ENCODE assay signal across 34 cellular contexts in the genomic region with DNA sequence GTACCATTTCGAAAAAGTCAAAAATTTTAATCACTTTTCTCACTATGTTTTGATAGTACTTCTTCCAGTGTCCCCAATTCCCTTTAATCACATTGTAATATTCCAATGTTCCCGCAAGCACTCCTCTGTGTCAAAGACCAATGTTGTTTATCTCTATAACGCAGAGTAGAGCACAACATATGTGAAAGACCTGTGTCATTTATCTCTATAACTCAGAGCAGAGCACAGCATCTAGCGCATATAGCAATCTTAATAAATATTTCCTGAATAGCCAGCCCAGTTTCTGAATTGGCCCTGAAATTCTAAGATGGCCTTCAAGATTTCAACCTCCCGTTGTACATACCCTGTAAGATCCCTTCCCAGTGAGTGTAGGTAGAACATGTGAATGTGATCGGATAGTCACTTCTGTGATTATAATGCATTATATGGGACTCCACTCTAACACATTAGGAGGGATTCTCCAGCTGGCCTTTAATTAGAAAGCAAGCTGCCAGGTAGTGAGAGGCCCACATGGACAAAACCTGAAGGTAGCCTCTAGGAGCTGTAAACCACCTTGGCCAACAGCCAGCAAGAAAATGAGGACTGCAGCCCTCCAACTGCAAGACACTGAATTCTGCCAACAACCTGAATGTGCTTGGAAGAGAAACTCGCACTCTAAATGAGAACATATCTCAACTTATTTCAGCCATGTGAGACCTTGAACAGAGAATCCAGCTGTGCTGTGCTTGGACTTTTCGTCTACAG.
"Had no signal": no experiment of that assay in that cellular context is flagged by ENCODE, and none has a peak within 500 bp of the region (broad histone marks: within the 10 kb centered on the region; RNA-seq: fewer than 3 reads in every experiment).

No MANE protein-coding gene starts in this region.

- H3K4me3 ChIP-seq: adrenal gland, body of pancreas, breast epithelium had no signal

- H3K4me3 Mint-ChIP-seq: activated B cell treated with CpG ODN at 0.5 μM for 24 hours; activated CD4-positive, alpha-beta memory T cell treated with anti-CD3 and anti-CD28 coated beads for 36 hours; activated CD4-positive, alpha-beta T cell treated with anti-CD3 and anti-CD28 coated beads, Interleukin-2, amount 10 ng/mL, durations not matched to agents 24 days and 14 days; activated CD8-positive, alpha-beta memory T cell treated with anti-CD3 and anti-CD28 coated beads, Interleukin-2, amount 10 ng/mL, durations not matched to agents 7 days and 5 days; activated CD8-positive, alpha-beta T cell treated with anti-CD3 and anti-CD28 coated beads for 36 hours; activated naive CD4-positive, alpha-beta T cell treated with anti-CD3 and anti-CD28 coated beads, Interleukin-2, amount 10 ng/mL, durations not matched to agents 7 days and 5 days; activated naive CD4-positive, alpha-beta T cell treated with anti-CD3 and anti-CD28 coated beads, Interleukin-2, amount 50 U/mL, for 24 hours; activated naive CD8-positive, alpha-beta T cell; activated T-cell treated with anti-CD3 and anti-CD28 coated beads, Interleukin-2, amount 50 U/mL, for 24 hours; T-helper 1 cell treated with Interleukin-12 subunit alpha and Interleukin-12 subunit beta and Interleukin-4 antibody, amounts not matched to agents 30 μg/mL and 1 μg/mL, for 36 hours; T-helper 2 cell treated with Interferon-gamma antibody and Interleukin-4, amounts not matched to agents 5 μg/mL and 100 μg/mL, for 36 hours had no signal

- H3K27ac Mint-ChIP-seq: activated B cell treated with CpG ODN at 0.5 μM for 24 hours; activated CD4-positive, alpha-beta memory T cell treated with anti-CD3 and anti-CD28 coated beads for 36 hours; activated CD4-positive, alpha-beta T cell treated with anti-CD3 and anti-CD28 coated beads, Interleukin-2, amount 10 ng/mL, durations not matched to agents 24 days and 14 days; activated CD8-positive, alpha-beta memory T cell treated with anti-CD3 and anti-CD28 coated beads, Interleukin-2, amount 10 ng/mL, durations not matched to agents 7 days and 5 days; activated CD8-positive, alpha-beta T cell treated with anti-CD3 and anti-CD28 coated beads for 36 hours; activated naive CD4-positive, alpha-beta T cell treated with anti-CD3 and anti-CD28 coated beads, Interleukin-2, amount 10 ng/mL, durations not matched to agents 7 days and 5 days; activated naive CD4-positive, alpha-beta T cell treated with anti-CD3 and anti-CD28 coated beads, Interleukin-2, amount 50 U/mL, for 24 hours; activated naive CD8-positive, alpha-beta T cell; activated T-cell treated with anti-CD3 and anti-CD28 coated beads, Interleukin-2, amount 50 U/mL, for 24 hours; activated T-helper 2 cell treated with anti-CD3 and anti-CD28 coated beads, Interferon-gamma antibody, Interleukin-2, Interleukin-4, amounts not matched to agents 10 μg/mL and 5 μg/mL and 100 μg/mL, durations not matched to agents 14 hours and 24 hours and 36 hours; T-helper 1 cell treated with Interleukin-12 subunit alpha and Interleukin-12 subunit beta and Interleukin-4 antibody, amounts not matched to agents 30 μg/mL and 1 μg/mL, for 36 hours; T-helper 2 cell treated with Interferon-gamma antibody and Interleukin-4, amounts not matched to agents 5 μg/mL and 100 μg/mL, for 36 hours had no signal

- H3K36me3 ChIP-seq: adrenal gland, brain microvascular endothelial cell, breast epithelium had no signal

- DNase-seq: activated B cell treated with CpG ODN at 0.5 μM for 24 hours; activated CD4-positive, alpha-beta memory T cell treated with anti-CD3 and anti-CD28 coated beads for 36 hours; activated CD4-positive, alpha-beta T cell treated with anti-CD3 and anti-CD28 coated beads for 4 hours; activated CD4-positive, alpha-beta T cell treated with anti-CD3 and anti-CD28 coated beads, Interleukin-2, amount 10 ng/mL, durations not matched to agents 24 days and 14 days; activated CD4-positive, alpha-beta T cell treated with anti-CD3 and anti-CD28 coated beads, Interleukin-2, amount 50 U/mL, for 1 hour; activated CD4-positive, alpha-beta T cell treated with anti-CD3 and anti-CD28 coated beads, Interleukin-2, amount 50 U/mL, for 4 hours; activated CD4-positive, CD25-positive, alpha-beta regulatory T cell treated with anti-CD3 and anti-CD28 coated beads, Interleukin-2, amount 50 U/mL, for 72 hours; activated CD8-positive, alpha-beta memory T cell treated with anti-CD3 and anti-CD28 coated beads, Interleukin-2, amount 10 ng/mL, durations not matched to agents 7 days and 5 days; activated CD8-positive, alpha-beta memory T cell treated with anti-CD3 and anti-CD28 coated beads, Interleukin-2, amount 50 U/mL, for 48 hours; activated CD8-positive, alpha-beta T cell treated with anti-CD3 and anti-CD28 coated beads for 36 hours; activated effector memory CD4-positive, alpha-beta T cell treated with Interleukin-2 at 50 U/mL for 16 hours; activated gamma-delta T cell; activated naive CD4-positive, alpha-beta T cell treated with anti-CD3 and anti-CD28 coated beads, Interleukin-2, amount 10 ng/mL, durations not matched to agents 7 days and 5 days; activated naive CD4-positive, alpha-beta T cell treated with Interleukin-2 at 50 U/mL for 16 hours; activated T-cell treated with anti-CD3 and anti-CD28 coated beads, Interleukin-2, amount 50 U/mL, for 24 hours; activated T-cell treated with anti-CD3 and anti-CD28 coated beads, Interleukin-2, amount 50 U/mL, for 48 hours; adrenal gland; amniotic stem cell; aorta; body of pancreas; brain microvascular endothelial cell; central memory CD4-positive, alpha-beta T cell; T-helper 2 cell; T-helper 9 cell had no signal

- H3K36me3 Mint-ChIP-seq: activated CD4-positive, alpha-beta memory T cell treated with anti-CD3 and anti-CD28 coated beads for 36 hours; activated CD8-positive, alpha-beta memory T cell treated with anti-CD3 and anti-CD28 coated beads, Interleukin-2, amount 10 ng/mL, durations not matched to agents 7 days and 5 days; activated naive CD4-positive, alpha-beta T cell treated with anti-CD3 and anti-CD28 coated beads, Interleukin-2, amount 10 ng/mL, durations not matched to agents 7 days and 5 days; activated naive CD4-positive, alpha-beta T cell treated with anti-CD3 and anti-CD28 coated beads, Interleukin-2, amount 50 U/mL, for 24 hours; activated naive CD8-positive, alpha-beta T cell had no signal

- H3K4me1 ChIP-seq: adrenal gland, body of pancreas, breast epithelium had no signal

- H3K9me3 ChIP-seq: adrenal gland, body of pancreas, breast epithelium had no signal

- FAIRE-seq: astrocyte, colon, TTC549 had no signal

- H3K27ac ChIP-seq: adrenal gland, body of pancreas, brain microvascular endothelial cell, breast epithelium, VCaP had no signal

- H3K27me3 ChIP-seq: adrenal gland, body of pancreas, brain microvascular endothelial cell, breast epithelium had no signal

- ATAC-seq: activated CD8-positive, alpha-beta memory T cell treated with anti-CD3 and anti-CD28 coated beads, Interleukin-2, amount 10 ng/mL, durations not matched to agents 7 days and 5 days; activated CD8-positive, alpha-beta T cell treated with anti-CD3 and anti-CD28 coated beads for 36 hours; body of pancreas had no signal

- H3K4me1 Mint-ChIP-seq: activated B cell treated with CpG ODN at 0.5 μM for 24 hours; activated CD4-positive, alpha-beta T cell treated with anti-CD3 and anti-CD28 coated beads, Interleukin-2, amount 10 ng/mL, durations not matched to agents 24 days and 14 days; activated CD8-positive, alpha-beta memory T cell treated with anti-CD3 and anti-CD28 coated beads, Interleukin-2, amount 10 ng/mL, durations not matched to agents 7 days and 5 days; activated naive CD4-positive, alpha-beta T cell treated with anti-CD3 and anti-CD28 coated beads, Interleukin-2, amount 10 ng/mL, durations not matched to agents 7 days and 5 days; activated naive CD4-positive, alpha-beta T cell treated with anti-CD3 and anti-CD28 coated beads, Interleukin-2, amount 50 U/mL, for 24 hours had no signal

- H3K27me3 Mint-ChIP-seq: activated B cell treated with CpG ODN at 0.5 μM for 24 hours; activated CD4-positive, alpha-beta memory T cell treated with anti-CD3 and anti-CD28 coated beads for 36 hours; activated CD4-positive, alpha-beta T cell treated with anti-CD3 and anti-CD28 coated beads, Interleukin-2, amount 10 ng/mL, durations not matched to agents 24 days and 14 days; activated CD8-positive, alpha-beta memory T cell treated with anti-CD3 and anti-CD28 coated beads, Interleukin-2, amount 10 ng/mL, durations not matched to agents 7 days and 5 days; activated CD8-positive, alpha-beta T cell treated with anti-CD3 and anti-CD28 coated beads for 36 hours; activated naive CD4-positive, alpha-beta T cell treated with anti-CD3 and anti-CD28 coated beads, Interleukin-2, amount 10 ng/mL, durations not matched to agents 7 days and 5 days; activated naive CD4-positive, alpha-beta T cell treated with anti-CD3 and anti-CD28 coated beads, Interleukin-2, amount 50 U/mL, for 24 hours; activated naive CD8-positive, alpha-beta T cell; activated T-cell treated with anti-CD3 and anti-CD28 coated beads, Interleukin-2, amount 50 U/mL, for 24 hours had no signal

- H3K9me3 Mint-ChIP-seq: activated CD4-positive, alpha-beta memory T cell treated with anti-CD3 and anti-CD28 coated beads for 36 hours; activated CD4-positive, alpha-beta T cell treated with anti-CD3 and anti-CD28 coated beads, Interleukin-2, amount 10 ng/mL, durations not matched to agents 24 days and 14 days; activated CD8-positive, alpha-beta T cell treated with anti-CD3 and anti-CD28 coated beads for 36 hours; activated naive CD4-positive, alpha-beta T cell treated with anti-CD3 and anti-CD28 coated beads, Interleukin-2, amount 50 U/mL, for 24 hours; activated T-helper 2 cell treated with anti-CD3 and anti-CD28 coated beads, Interferon-gamma antibody, Interleukin-2, Interleukin-4, amounts not matched to agents 10 μg/mL and 5 μg/mL and 100 μg/mL, durations not matched to agents 14 hours and 24 hours and 36 hours; T-helper 1 cell treated with Interleukin-12 subunit alpha and Interleukin-12 subunit beta and Interleukin-4 antibody, amounts not matched to agents 30 μg/mL and 1 μg/mL, for 36 hours; T-helper 2 cell treated with Interferon-gamma antibody and Interleukin-4, amounts not matched to agents 5 μg/mL and 100 μg/mL, for 36 hours had no signal
